ENCODE assay signal across 13 cellular contexts in the genomic region with DNA sequence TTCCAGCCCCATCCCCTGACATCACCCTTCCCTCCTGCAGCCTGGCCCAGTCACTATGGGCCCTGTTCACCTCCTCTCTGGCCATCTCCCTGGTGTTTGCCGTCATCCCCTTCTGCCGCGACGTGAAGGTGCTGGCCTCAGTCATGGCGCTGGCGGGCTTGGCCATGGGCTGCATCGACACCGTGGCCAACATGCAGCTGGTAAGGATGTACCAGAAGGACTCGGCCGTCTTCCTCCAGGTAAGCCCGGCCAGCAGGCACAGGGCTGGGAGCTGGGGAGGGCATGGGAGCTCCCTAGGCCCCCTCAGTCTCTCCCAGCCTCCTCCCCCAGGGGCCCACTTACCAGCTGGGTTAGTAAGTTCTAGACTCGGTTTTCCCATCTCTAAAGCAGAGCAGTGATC. TPM values are rescaled to one million over a fixed set of nuclear protein-coding genes. Genes with fewer than 3 reads are reported as not detected.
DNase-seq lines count a peak whose midpoint lies in the region; ATAC-seq and TF ChIP-seq lines count a peak whose summit lies in the region.
"Had no signal": no experiment of that assay in that cellular context is flagged by ENCODE, and none has a peak within 500 bp of the region (broad histone marks: within the 10 kb centered on the region; RNA-seq: fewer than 3 reads in every experiment).

No MANE protein-coding gene starts in this region.

- no peak overlapping the region for H3K4me3 Mint-ChIP-seq in activated CD8-positive, alpha-beta memory T cell treated with anti-CD3 and anti-CD28 coated beads, Interleukin-2, amount 10 ng/mL, durations not matched to agents 7 days and 5 days
- H3K4me3 Mint-ChIP-seq: CD4-positive, alpha-beta T cell had no signal

- H3K4me1 Mint-ChIP-seq in activated CD8-positive, alpha-beta memory T cell treated with anti-CD3 and anti-CD28 coated beads, Interleukin-2, amount 10 ng/mL, durations not matched to agents 7 days and 5 days = peaks cover 16% of the 10 kb centered on the region

- WGBS in sigmoid colon, 2 donors = 94 to 95% methylated on average over 12 of the region's 12 CpGs

- no peaks in the 10 kb centered on the region for H3K9me3 Mint-ChIP-seq in activated CD8-positive, alpha-beta memory T cell treated with anti-CD3 and anti-CD28 coated beads, Interleukin-2, amount 10 ng/mL, durations not matched to agents 7 days and 5 days (ENCODE audit: low read depth)
- H3K9me3 Mint-ChIP-seq: CD4-positive, alpha-beta T cell had no signal

- TF ChIP-seq POLR2A in sigmoid colon (IDR thresholded peaks at IDR 0.05) = no peak

- CTCF ChIA-PET in activated CD8-positive, alpha-beta memory T cell treated with anti-CD3 and anti-CD28 coated beads, Interleukin-2, amount 10 ng/mL, durations not matched to agents 7 days and 5 days (lab: Charles Lee) = interaction anchor here (1.3 kb wide), 1 partner anchor 12 kb away, joined by 4 read pairs; no protein-coding TSS in a partner anchor

- peaks cover 16% of the 10 kb centered on the region for H3K27me3 Mint-ChIP-seq in activated CD8-positive, alpha-beta memory T cell treated with anti-CD3 and anti-CD28 coated beads, Interleukin-2, amount 10 ng/mL, durations not matched to agents 7 days and 5 days

- H3K27ac ChIP-seq in VCaP (peak overlapping the region; percentile 80), lower lobe of right lung (peak overlapping the region; percentile 31), sigmoid colon (no peak overlapping the region)
- H3K27ac ChIP-seq: SJCRH30 had no signal

- H3K27me3 ChIP-seq in lower lobe of right lung (ENCODE audit: low read depth) (no peaks in the 10 kb centered on the region), sigmoid colon (peaks cover 0 to 6% (median 0%) of the 10 kb centered on the region in 3 donors)
- H3K27me3 ChIP-seq: BE2C had no signal

- peak; percentile 37 for DNase-seq in activated CD8-positive, alpha-beta memory T cell treated with anti-CD3 and anti-CD28 coated beads, Interleukin-2, amount 50 U/mL, for 48 hours
- no peak for DNase-seq in activated CD8-positive, alpha-beta memory T cell treated with anti-CD3 and anti-CD28 coated beads, Interleukin-2, amount 10 ng/mL, durations not matched to agents 7 days and 5 days
- DNase-seq in lower lobe of right lung (no peak), sigmoid colon (peak; percentile 56), DMS 273 (lab: John Stamatoyannopoulos, UW; ENCODE audit: unreplicated experiment) (no peak), NCI-H2171 treated with DMSO at 0.1 percent for 48 hours (lab: John Stamatoyannopoulos, UW) (no peak)
- DNase-seq: BE2C, NCI-H526, SJCRH30 had no signal

- no peak for TF ChIP-seq EP300 in sigmoid colon (IDR thresholded peaks at IDR 0.05)

- no peak overlapping the region for H3K27ac Mint-ChIP-seq in activated CD8-positive, alpha-beta memory T cell treated with anti-CD3 and anti-CD28 coated beads, Interleukin-2, amount 10 ng/mL, durations not matched to agents 7 days and 5 days
- H3K27ac Mint-ChIP-seq: CD4-positive, alpha-beta T cell had no signal

- peaks cover 16% of the 10 kb centered on the region for H3K4me1 ChIP-seq in lower lobe of right lung
- no peaks in the 10 kb centered on the region for H3K4me1 ChIP-seq in sigmoid colon
- H3K4me1 ChIP-seq: BE2C, HAP-1 had no signal

- no peaks in the 10 kb centered on the region for H3K9me3 ChIP-seq in lower lobe of right lung
- H3K9me3 ChIP-seq in sigmoid colon = no peaks in the 10 kb centered on the region
- H3K9me3 ChIP-seq: BE2C, HAP-1, SJCRH30 had no signal

- H3K4me3 ChIP-seq in lower lobe of right lung (no peak overlapping the region), sigmoid colon (no peak overlapping the region)
- H3K4me3 ChIP-seq: HAP-1, SJCRH30 had no signal

- TF ChIP-seq CTCF in VCaP (conservative IDR thresholded peaks at IDR 0.05) (no peak), lower lobe of right lung (IDR thresholded peaks at IDR 0.05) (no peak), sigmoid colon (IDR thresholded peaks at IDR 0.05) (no peak)

- intact Hi-C loops in lower lobe of right lung (cut with DNase I) = no loop called here
- intact Hi-C loops in sigmoid colon (cut with DNase I) = no loop called here

- H3K36me3 ChIP-seq in lower lobe of right lung (no peaks in the 10 kb centered on the region), sigmoid colon (no peaks in the 10 kb centered on the region)
- H3K36me3 ChIP-seq: BE2C, HAP-1, SJCRH30 had no signal

- ATAC-seq in activated CD8-positive, alpha-beta memory T cell treated with anti-CD3 and anti-CD28 coated beads, Interleukin-2, amount 10 ng/mL, durations not matched to agents 7 days and 5 days = no peak
- no peak for ATAC-seq in lower lobe of right lung
- no peak for ATAC-seq in GM21381 (IDR thresholded peaks at IDR 0.05; ENCODE audit: unreplicated experiment)

- no peaks in the 10 kb centered on the region for H3K36me3 Mint-ChIP-seq in activated CD8-positive, alpha-beta memory T cell treated with anti-CD3 and anti-CD28 coated beads, Interleukin-2, amount 10 ng/mL, durations not matched to agents 7 days and 5 days

RNA-seq across cellular contexts. Expression of a gene that starts 52.1 kb away (rescaled TPM):
- total RNA-seq in activated CD8-positive, alpha-beta memory T cell treated with anti-CD3 and anti-CD28 coated beads, Interleukin-2, amount 10 ng/mL, durations not matched to agents 7 days and 5 days = 10 to 100 TPM; 70.9 to 79.7 TPM
- total RNA-seq in lower lobe of right lung (62.8 TPM), sigmoid colon (10 to 100 TPM; 18.6 to 21.0 (median 20.1) TPM)
- polyA plus RNA-seq in sigmoid colon = 10 to 100 TPM in 1 of 3 donors, 1 to 10 TPM in 2; 2.4 to 10.3 (median 3.9) TPM

Comparison
In these comparisons a context has a peak if more than half of its experiments do, and no peak if none do; other contexts are left out.
1. DNase-seq: peak in activated CD8-positive, alpha-beta memory T cell treated with anti-CD3 and anti-CD28 coated beads, Interleukin-2, amount 50 U/mL, for 48 hours (single experiment) and sigmoid colon (single experiment); none in activated CD8-positive, alpha-beta memory T cell treated with anti-CD3 and anti-CD28 coated beads, Interleukin-2, amount 10 ng/mL, durations not matched to agents 7 days and 5 days (single experiment), lower lobe of right lung (single experiment), DMS 273 (single experiment) and NCI-H2171 treated with DMSO at 0.1 percent for 48 hours (single experiment).
2. H3K27ac ChIP-seq: peak in VCaP (single experiment) and lower lobe of right lung (single experiment); none in sigmoid colon (0 of 4).